27 cellular contexts compared by ENCODE assay signal in the genomic region with DNA sequence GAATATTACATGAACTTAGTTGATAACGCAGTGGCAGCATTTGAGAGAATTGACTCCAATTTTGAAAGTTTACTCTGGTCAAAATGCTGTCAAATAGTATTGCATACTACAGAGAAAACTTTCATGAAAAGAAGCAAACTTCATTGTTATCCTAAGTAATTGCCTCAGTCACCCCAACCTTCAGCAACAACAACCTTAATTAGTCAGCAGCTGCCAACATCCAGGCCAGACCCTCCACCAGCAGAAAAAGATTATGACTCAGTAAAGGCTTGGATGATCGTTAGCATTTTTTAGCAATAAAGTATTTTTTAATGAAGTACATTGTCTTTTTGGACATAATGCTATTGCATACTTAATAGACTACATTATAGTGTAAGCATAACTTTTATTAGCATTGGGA.
"Had no signal": no experiment of that assay in that cellular context is flagged by ENCODE, and none has a peak within 500 bp of the region (broad histone marks: within the 10 kb centered on the region; RNA-seq: fewer than 3 reads in every experiment).

No MANE protein-coding gene starts in this region.

- H3K9ac ChIP-seq: neural progenitor cell, parathyroid adenoma had no signal

- H3K79me2 ChIP-seq: parathyroid adenoma had no signal

- H3K36me3 ChIP-seq: left ventricle myocardium inferior, neural progenitor cell, neutrophil, right atrium auricular region, stomach, thyroid gland, transverse colon, upper lobe of left lung, vagina had no signal

- H3K27me3 ChIP-seq: neural progenitor cell, right atrium auricular region, stomach, testis, thyroid gland, transverse colon, upper lobe of left lung, vagina had no signal

- H3K36me3 Mint-ChIP-seq: mesothelial cell of epicardium; naive B cell; natural killer cell; neural progenitor cell; stimulated activated naive B cell treated with anti-CD40 and anti-IgM and Interleukin-4, amounts not matched to agents 10 μg/mL and 1 μg/mL and 100 μg/mL, for 72 hours had no signal

- H3K4me3 ChIP-seq: left ventricle myocardium inferior, lung, neural progenitor cell, psoas muscle, right atrium auricular region, skin epidermis, stomach, testis, thyroid gland, transverse colon, upper lobe of left lung, vagina had no signal

- H3K4me1 ChIP-seq: neural progenitor cell, parathyroid adenoma, psoas muscle, testis, transverse colon, upper lobe of left lung, vagina had no signal

- H3K4me3 Mint-ChIP-seq: mesothelial cell of epicardium; naive B cell; natural killer cell; nephron progenitor cell; neural progenitor cell; stimulated activated naive B cell treated with anti-CD40 and anti-IgM and Interleukin-4, amounts not matched to agents 10 μg/mL and 1 μg/mL and 100 μg/mL, for 72 hours had no signal

- H3K27ac ChIP-seq: left ventricle myocardium inferior, neural progenitor cell, neutrophil, parathyroid adenoma, psoas muscle, right atrium auricular region, skin epidermis, stomach, testis, transverse colon, upper lobe of left lung, vagina had no signal

- H3K4me1 Mint-ChIP-seq: naive B cell; natural killer cell; nephron progenitor cell; stimulated activated naive B cell treated with anti-CD40 and anti-IgM and Interleukin-4, amounts not matched to agents 10 μg/mL and 1 μg/mL and 100 μg/mL, for 72 hours had no signal

- H3K4me2 ChIP-seq: neural progenitor cell had no signal

- H2AFZ ChIP-seq: neural progenitor cell, parathyroid adenoma had no signal

- H3K27ac Mint-ChIP-seq: mesothelial cell of epicardium; naive B cell; natural killer cell; nephron progenitor cell; neural progenitor cell; stimulated activated naive B cell treated with anti-CD40 and anti-IgM and Interleukin-4, amounts not matched to agents 10 μg/mL and 1 μg/mL and 100 μg/mL, for 72 hours had no signal

- H3K9me3 Mint-ChIP-seq: natural killer cell; stimulated activated naive B cell treated with anti-CD40 and anti-IgM and Interleukin-4, amounts not matched to agents 10 μg/mL and 1 μg/mL and 100 μg/mL, for 72 hours had no signal

- H3K9me3 ChIP-seq: neutrophil, psoas muscle, testis, thyroid gland, vagina had no signal

- DNase-seq: islet precursor cell; left ventricle myocardium inferior; mesendoderm; naive B cell; natural killer cell; nephron progenitor cell; occipital lobe; psoas muscle; stimulated activated CD4-positive, alpha-beta T cell treated with anti-CD3 and anti-CD28 coated beads, Interleukin-12 subunit alpha, Interleukin-12 subunit beta, amount 100 ng/mL, for 4 hours; stimulated activated CD4-positive, alpha-beta T cell treated with anti-CD3 and anti-CD28 coated beads, Interleukin-15, amount 100 ng/mL, for 24 hours; stimulated activated CD4-positive, alpha-beta T cell treated with anti-CD3 and anti-CD28 coated beads, Interleukin-2, amount 100 ng/mL, for 24 hours; stimulated activated CD4-positive, alpha-beta T cell treated with anti-CD3 and anti-CD28 coated beads, Interleukin-4, amount 100 ng/mL, for 1 hour; stimulated activated naive B cell treated with anti-CD40 and anti-IgM and Interleukin-4, amounts not matched to agents 10 μg/mL and 1 μg/mL and 100 μg/mL, for 72 hours; stimulated activated naive CD8-positive, alpha-beta T cell treated with anti-CD3 and anti-CD28 coated beads, Interleukin-15, Interleukin-2, amounts not matched to agents 100 U/mL and 50 U/mL, for 24 hours; stomach; testis; thyroid gland; transverse colon; upper lobe of left lung had no signal
